Comparison of ENCODE assay signal across 10 cellular contexts in genomic region chr20:52039746-52040145, GRCh38.
"Had no signal": no experiment of that assay in that cellular context is flagged by ENCODE, and none has a peak within 500 bp of the region (broad histone marks: within the 10 kb centered on the region; RNA-seq: fewer than 3 reads in every experiment).

No MANE protein-coding gene starts in this region.

- H3K9me3 Mint-ChIP-seq: activated naive CD8-positive, alpha-beta T cell treated with anti-CD3 and anti-CD28 coated beads, Interleukin-2, amount 10 ng/mL, durations not matched to agents 7 days and 5 days had no signal

- H3K4me1 ChIP-seq: left lung had no signal

- H3K4me3 Mint-ChIP-seq: activated CD4-positive, alpha-beta T cell treated with anti-CD3 and anti-CD28 coated beads for 36 hours; activated naive CD8-positive, alpha-beta T cell treated with anti-CD3 and anti-CD28 coated beads, Interleukin-2, amount 10 ng/mL, durations not matched to agents 7 days and 5 days had no signal

- H3K36me3 ChIP-seq: cardiac muscle cell, left lung had no signal

- H3K27ac ChIP-seq: cardiac muscle cell, left lung had no signal

- H3K27ac Mint-ChIP-seq: activated CD4-positive, alpha-beta T cell treated with anti-CD3 and anti-CD28 coated beads for 36 hours; activated naive CD8-positive, alpha-beta T cell treated with anti-CD3 and anti-CD28 coated beads, Interleukin-2, amount 10 ng/mL, durations not matched to agents 7 days and 5 days had no signal

- H3K27me3 Mint-ChIP-seq: activated CD4-positive, alpha-beta T cell treated with anti-CD3 and anti-CD28 coated beads for 36 hours; activated naive CD8-positive, alpha-beta T cell treated with anti-CD3 and anti-CD28 coated beads, Interleukin-2, amount 10 ng/mL, durations not matched to agents 7 days and 5 days had no signal

- H3K27me3 ChIP-seq: cardiac muscle cell, left lung had no signal

- H3K9me3 ChIP-seq: left lung had no signal

- ATAC-seq: activated CD4-positive, alpha-beta T cell treated with anti-CD3 and anti-CD28 coated beads for 36 hours; left lung had no signal

- DNase-seq: activated CD4-positive, alpha-beta T cell treated with anti-CD3 and anti-CD28 coated beads for 36 hours; activated CD4-positive, alpha-beta T cell treated with anti-CD3 and anti-CD28 coated beads, Interleukin-2, amount 50 U/mL, for 48 hours; activated naive CD4-positive, alpha-beta T cell; activated naive CD8-positive, alpha-beta T cell treated with anti-CD3 and anti-CD28 coated beads, Interleukin-2, amount 10 ng/mL, durations not matched to agents 7 days and 5 days; amygdala; left lung; mammary epithelial cell; stimulated activated CD8-positive, alpha-beta memory T cell treated with anti-CD3 and anti-CD28 coated beads, Interleukin-4, amount 100 ng/mL, for 48 hours; stimulated activated naive CD4-positive, alpha-beta T cell had no signal

- H3K4me1 Mint-ChIP-seq: activated CD4-positive, alpha-beta T cell treated with anti-CD3 and anti-CD28 coated beads for 36 hours; activated naive CD8-positive, alpha-beta T cell treated with anti-CD3 and anti-CD28 coated beads, Interleukin-2, amount 10 ng/mL, durations not matched to agents 7 days and 5 days had no signal

- H3K4me3 ChIP-seq: cardiac muscle cell, left lung had no signal

- H3K36me3 Mint-ChIP-seq: activated naive CD8-positive, alpha-beta T cell treated with anti-CD3 and anti-CD28 coated beads, Interleukin-2, amount 10 ng/mL, durations not matched to agents 7 days and 5 days had no signal
